In genomic region chr3:49191741-49192140, GRCh38 we compare ENCODE assay signal across 25 cellular contexts.
"Had no signal": no experiment of that assay in that cellular context is flagged by ENCODE, and none has a peak within 500 bp of the region (broad histone marks: within the 10 kb centered on the region; RNA-seq: fewer than 3 reads in every experiment).

No MANE protein-coding gene starts in this region.

- H3K9me3 ChIP-seq: gastrocnemius medialis, ovary, psoas muscle, right lobe of liver, thyroid gland had no signal

- ATAC-seq: gastrocnemius medialis; natural killer cell; psoas muscle; stimulated activated naive CD8-positive, alpha-beta T cell treated with anti-CD3 and anti-CD28 coated beads, Interleukin-15, amount 100 ng/mL, for 72 hours had no signal

- H3K27me3 ChIP-seq: dorsolateral prefrontal cortex, gastrocnemius medialis, hepatocyte, ovary, right lobe of liver, thyroid gland had no signal

- H3K27me3 Mint-ChIP-seq: stimulated activated naive CD8-positive, alpha-beta T cell treated with anti-CD3 and anti-CD28 coated beads, Interleukin-15, amount 100 ng/mL, for 72 hours; type B pancreatic cell had no signal

- FAIRE-seq: colon, kidney had no signal

- H3K4me3 ChIP-seq: dorsolateral prefrontal cortex, gastrocnemius medialis, hepatocyte, ovary, psoas muscle, right lobe of liver, smooth muscle cell, thyroid gland had no signal

- H3K36me3 Mint-ChIP-seq: natural killer cell, type B pancreatic cell had no signal

- H3K4me2 ChIP-seq: hepatocyte, smooth muscle cell had no signal

- H2AFZ ChIP-seq: hepatocyte had no signal

- DNase-seq: central memory CD4-positive, alpha-beta T cell; dorsolateral prefrontal cortex; effector CD4-positive, alpha-beta T cell; gastrocnemius medialis; head of caudate nucleus; kidney; mesendoderm; midbrain; natural killer cell; nucleus accumbens; ovary; psoas muscle; right lobe of liver; stimulated activated CD4-positive, alpha-beta T cell treated with anti-CD3 and anti-CD28 coated beads, Interleukin-12 subunit alpha, Interleukin-12 subunit beta, amount 100 ng/mL, for 4 hours; stimulated activated CD4-positive, alpha-beta T cell treated with anti-CD3 and anti-CD28 coated beads, Interleukin-1b, Interleukin-23, amount 100 ng/mL, for 48 hours; stimulated activated CD4-positive, alpha-beta T cell treated with anti-CD3 and anti-CD28 coated beads, Interleukin-4, amount 100 ng/mL, for 1 hour; stimulated activated CD8-positive, alpha-beta memory T cell treated with anti-CD3 and anti-CD28 coated beads, Interleukin-4, amount 100 ng/mL, for 48 hours; stimulated activated naive CD4-positive, alpha-beta T cell; stimulated activated naive CD8-positive, alpha-beta T cell treated with anti-CD3 and anti-CD28 coated beads, Interleukin-15, amount 100 ng/mL, for 72 hours; thyroid gland had no signal

- H3K4me3 Mint-ChIP-seq: natural killer cell; neural crest cell; stimulated activated naive CD8-positive, alpha-beta T cell treated with anti-CD3 and anti-CD28 coated beads, Interleukin-15, amount 100 ng/mL, for 72 hours; type B pancreatic cell had no signal

- H3K4me1 ChIP-seq: gastrocnemius medialis, psoas muscle, right lobe of liver, thyroid gland had no signal

- H3K79me2 ChIP-seq: hepatocyte had no signal

- H3K36me3 ChIP-seq: gastrocnemius medialis, ovary, right lobe of liver, thyroid gland had no signal

- H3K4me1 Mint-ChIP-seq: natural killer cell; stimulated activated naive CD8-positive, alpha-beta T cell treated with anti-CD3 and anti-CD28 coated beads, Interleukin-15, amount 100 ng/mL, for 72 hours had no signal

- H3K27ac ChIP-seq: gastrocnemius medialis, hepatocyte, ovary, psoas muscle, right lobe of liver, thyroid gland had no signal

- H3K27ac Mint-ChIP-seq: natural killer cell, type B pancreatic cell had no signal

- H3K9me3 Mint-ChIP-seq: natural killer cell; neural crest cell; stimulated activated naive CD8-positive, alpha-beta T cell treated with anti-CD3 and anti-CD28 coated beads, Interleukin-15, amount 100 ng/mL, for 72 hours; type B pancreatic cell had no signal
